ENCODE assay signal across 9 cellular contexts in the genomic region with DNA sequence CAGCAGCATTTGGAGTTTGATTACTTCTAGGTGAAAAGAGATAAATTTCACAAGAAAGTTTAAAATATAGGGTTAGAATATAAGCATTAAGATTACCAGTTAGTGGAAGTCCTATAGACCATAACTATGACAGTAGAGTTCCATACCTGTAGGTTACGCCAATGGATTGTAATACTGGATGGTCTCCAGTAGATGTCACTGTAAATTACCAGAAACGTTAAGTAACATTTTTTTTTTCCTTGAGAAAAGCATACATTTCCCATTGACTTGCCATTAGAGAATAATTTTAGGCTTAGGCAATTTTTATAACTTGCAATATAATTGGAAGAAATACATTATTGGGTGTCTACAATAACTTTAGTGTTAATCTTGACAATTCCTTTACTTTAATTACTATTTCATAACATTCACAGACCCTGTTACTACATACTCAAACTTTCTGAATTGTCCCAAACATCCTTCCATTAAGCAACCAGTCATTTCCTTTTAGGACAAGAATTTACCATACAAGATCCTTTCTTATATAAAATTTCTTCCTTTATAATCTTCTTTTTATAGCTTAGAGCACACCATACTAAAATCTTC.
A peak's percentile ranks its signal among the peaks of the same experiment; 100 is the strongest.
DNase-seq lines count a peak whose midpoint lies in the region; ATAC-seq and TF ChIP-seq lines count a peak whose summit lies in the region.
"Had no signal": no experiment of that assay in that cellular context is flagged by ENCODE, and none has a peak within 500 bp of the region (broad histone marks: within the 10 kb centered on the region; RNA-seq: fewer than 3 reads in every experiment).

No MANE protein-coding gene starts in this region.

- peaks cover 3 to 22% (median 8%) of the 10 kb centered on the region in 6 donors for H3K9me3 Mint-ChIP-seq in immature natural killer cell

- DNase-seq in cardiac muscle cell (ENCODE audit: low read depth in 1 of 2, low spot score in 1 of 2) = peak; percentile 20 to 33
- DNase-seq in Right ventricle myocardium inferior (ENCODE audit: missing footprints) = no peak
- DNase-seq in NCI-H526 treated with DMSO at 0.1 percent for 48 hours (lab: John Stamatoyannopoulos, UW) = peak; percentile 28
- DNase-seq in fibroblast of lung (ENCODE audit: low read depth in 2 of 2) = peak; percentile 0 to 30
- no peak for DNase-seq in effector CD8-positive, alpha-beta T cell (lab: John Stamatoyannopoulos, UW)
- no peak for DNase-seq in immature natural killer cell

- no peak overlapping the region for H3K4me2 ChIP-seq in fibroblast of lung (ENCODE audit: extremely low read depth, insufficient read depth, low read length)

- H3K27ac ChIP-seq in cardiac muscle cell = no peak overlapping the region
- H3K27ac ChIP-seq in fibroblast of lung (ENCODE audit: insufficient read depth, low read length) = no peak overlapping the region

- no peak overlapping the region for H3K9ac ChIP-seq in fibroblast of lung (ENCODE audit: insufficient read depth, low read length)

- no peaks in the 10 kb centered on the region for H4K20me1 ChIP-seq in fibroblast of lung (ENCODE audit: control insufficient read depth, extremely low read depth, insufficient read depth, low read length)

- no peak overlapping the region for H3K27ac Mint-ChIP-seq in immature natural killer cell

- no peaks in the 10 kb centered on the region for H3K36me3 Mint-ChIP-seq in immature natural killer cell

- H2AFZ ChIP-seq in fibroblast of lung (ENCODE audit: low read length) = no peak overlapping the region

- TF ChIP-seq CTCF in cardiac muscle cell (IDR thresholded peaks at IDR 0.05; ENCODE audit: low read depth, low read length) (peak; percentile 41), fibroblast of lung (conservative IDR thresholded peaks at IDR 0.05 in 1 of 2, IDR thresholded peaks at IDR 0.05 in 1 of 2; ENCODE audit: low read depth in 1 of 2, low read length in 2 of 2) (peak in 1 of 2 donors; percentile 34)

- intact Hi-C loops in Right ventricle myocardium inferior (cut with DNase I) = no loop called here

- H3K36me3 ChIP-seq in cardiac muscle cell (no peaks in the 10 kb centered on the region), fibroblast of lung (ENCODE audit: control insufficient read depth, insufficient read depth, low read length) (no peaks in the 10 kb centered on the region)

- H3K9me3 ChIP-seq in cardiac muscle cell (ENCODE audit: low read depth) = no peaks in the 10 kb centered on the region
- H3K9me3 ChIP-seq in fibroblast of lung (ENCODE audit: control insufficient read depth, insufficient read depth, low read depth, low read length) = no peaks in the 10 kb centered on the region

- no peaks in the 10 kb centered on the region for H3K4me1 Mint-ChIP-seq in immature natural killer cell
- H3K4me1 Mint-ChIP-seq: central memory CD8-positive, alpha-beta T cell had no signal

- no peaks in the 10 kb centered on the region for H3K4me1 ChIP-seq in cardiac muscle cell (ENCODE audit: low read depth)
- no peaks in the 10 kb centered on the region for H3K4me1 ChIP-seq in fibroblast of lung (ENCODE audit: control insufficient read depth, extremely low read depth, insufficient read depth, low read length)

- H3K27me3 Mint-ChIP-seq in immature natural killer cell (ENCODE audit: low read depth in 3 of 3) = peaks cover 0 to 2% (median 0%) of the 10 kb centered on the region in 3 donors
- H3K27me3 Mint-ChIP-seq: central memory CD8-positive, alpha-beta T cell had no signal

- ATAC-seq in Right ventricle myocardium inferior (no peak), HG02884 (IDR thresholded peaks at IDR 0.05; ENCODE audit: unreplicated experiment) (peak; percentile 81), HG02973 (IDR thresholded peaks at IDR 0.05; ENCODE audit: unreplicated experiment) (no peak)

- H3K27me3 ChIP-seq in cardiac muscle cell = no peaks in the 10 kb centered on the region
- H3K27me3 ChIP-seq in fibroblast of lung (ENCODE audit: control insufficient read depth, insufficient read depth, low read length) = no peaks in the 10 kb centered on the region

- H3K4me3 ChIP-seq in cardiac muscle cell (no peak overlapping the region), fibroblast of lung (replicated peaks in 1 of 4; ENCODE audit: control extremely low read depth in 1 of 4, insufficient read depth in 1 of 4, low read depth in 3 of 4, low read length in 4 of 4) (no peak overlapping the region)

- H3K4me3 Mint-ChIP-seq in immature natural killer cell = no peak overlapping the region
- H3K4me3 Mint-ChIP-seq: central memory CD8-positive, alpha-beta T cell had no signal

- no peaks in the 10 kb centered on the region for H3K79me2 ChIP-seq in fibroblast of lung (ENCODE audit: control insufficient read depth, insufficient read depth, low read length)

Comparison
In these comparisons a context has a peak if more than half of its experiments do, and no peak if none do; other contexts are left out.
1. DNase-seq: peak in cardiac muscle cell (2 of 2), NCI-H526 treated with DMSO at 0.1 percent for 48 hours (single experiment) and fibroblast of lung (2 of 2); none in Right ventricle myocardium inferior (single experiment), effector CD8-positive, alpha-beta T cell (single experiment) and immature natural killer cell (0 of 3).